18 cellular contexts compared by ENCODE assay signal in genomic region chr5:120690621-120691407, GRCh38.
A peak's percentile ranks its signal among the peaks of the same experiment; 100 is the strongest.
DNase-seq lines count a peak whose midpoint lies in the region; ATAC-seq and TF ChIP-seq lines count a peak whose summit lies in the region.
"Had no signal": no experiment of that assay in that cellular context is flagged by ENCODE, and none has a peak within 500 bp of the region (broad histone marks: within the 10 kb centered on the region; RNA-seq: fewer than 3 reads in every experiment).

No MANE protein-coding gene starts in this region.

- no peaks in the 10 kb centered on the region for H3K79me2 ChIP-seq in SK-N-SH (ENCODE audit: insufficient read depth)

- no peak for TF ChIP-seq EP300 in SK-N-SH (IDR thresholded peaks at IDR 0.05; ENCODE audit: borderline replicate concordance in 1 of 2, low read depth in 1 of 2, low read length in 1 of 2)

- H3K36me3 ChIP-seq in SK-N-SH (replicated peaks in 1 of 2; ENCODE audit: control insufficient read depth in 1 of 2, insufficient read depth in 2 of 2, low read length in 1 of 2), result peaks cover 3 to 25% of the 10 kb centered on the region in 2 experiments
- H3K36me3 ChIP-seq in vagina, result no peaks in the 10 kb centered on the region
- no peaks in the 10 kb centered on the region for H3K36me3 ChIP-seq in psoas muscle (ENCODE audit: insufficient read depth in 1 of 2, low read depth in 1 of 2)
- H3K36me3 ChIP-seq: BLaER1 treated with 17β-estradiol and CSF1 and Interleukin-3, amounts not matched to agents 10 nM and 100 nM; SJSA1 had no signal

- POLR2A ChIA-PET in SK-N-SH (lab: Yijun Ruan, JAX), result no interaction called here

- H3K9me3 ChIP-seq in SK-N-SH (no peaks in the 10 kb centered on the region), vagina (no peaks in the 10 kb centered on the region), psoas muscle (no peaks in the 10 kb centered on the region)
- H3K9me3 ChIP-seq: BLaER1 treated with 17β-estradiol and CSF1 and Interleukin-3, amounts not matched to agents 10 nM and 100 nM; SJSA1 had no signal

- intact Hi-C loops in vagina (cut with DNase I) (no loop called here), psoas muscle (cut with DNase I) (no loop called here)

- no peaks in the 10 kb centered on the region for H4K20me1 ChIP-seq in SK-N-SH (ENCODE audit: insufficient read depth)
- H4K20me1 ChIP-seq: BLaER1 treated with 17β-estradiol and CSF1 and Interleukin-3, amounts not matched to agents 10 nM and 100 nM had no signal

- CTCF ChIA-PET in SK-N-SH (lab: Yijun Ruan, JAX), result no interaction called here

- TF ChIP-seq RAD21 in SK-N-SH (IDR thresholded peaks at IDR 0.05; ENCODE audit: low read length), result no peak

- H3F3A ChIP-seq in SK-N-SH (replicated peaks; ENCODE audit: insufficient read depth), result no peaks in the 10 kb centered on the region

- H3K4me2 ChIP-seq in SK-N-SH, result no peak overlapping the region
- H3K4me2 ChIP-seq: BLaER1 treated with 17β-estradiol and CSF1 and Interleukin-3, amounts not matched to agents 10 nM and 100 nM had no signal

- H3K27ac ChIP-seq in SK-N-SH (ENCODE audit: low read depth in 2 of 2, low read length in 1 of 2) (no peak overlapping the region), vagina (no peak overlapping the region), psoas muscle (no peak overlapping the region)
- H3K27ac ChIP-seq: BLaER1 treated with 17β-estradiol and CSF1 and Interleukin-3, amounts not matched to agents 10 nM and 100 nM; SJSA1 had no signal

- WGBS in SK-N-SH (ENCODE audit: low lambda C conversion rate), result 80% methylated on average over 9 of the region's 9 CpGs
- WGBS in psoas muscle, 3 donors, result 76 to 81% (median 79%) methylated on average over 9 of the region's 9 CpGs

- no peak for ATAC-seq in SK-N-SH treated with all-trans-retinoic acid at 6 μM for 48 hours
- ATAC-seq in left lobe of liver, result no peak
- no peak for ATAC-seq in HG02610 (IDR thresholded peaks at IDR 0.05; ENCODE audit: unreplicated experiment)
- ATAC-seq in psoas muscle, result no peak

- H2AFZ ChIP-seq in SK-N-SH (ENCODE audit: low read depth), result no peak overlapping the region

- H3K27me3 ChIP-seq in SK-N-SH (ENCODE audit: insufficient read depth) (no peaks in the 10 kb centered on the region), vagina (no peaks in the 10 kb centered on the region), psoas muscle (ENCODE audit: insufficient read depth in 3 of 3, low read length in 2 of 3) (no peaks in the 10 kb centered on the region)
- H3K27me3 ChIP-seq: BLaER1 treated with 17β-estradiol and CSF1 and Interleukin-3, amounts not matched to agents 10 nM and 100 nM had no signal

- TF ChIP-seq CTCF in SK-N-SH (IDR thresholded peaks at IDR 0.05) (no peak), epithelial cell of esophagus (IDR thresholded peaks at IDR 0.05; ENCODE audit: insufficient read depth, low read depth, low read length, missing control alignments) (no peak), vagina (IDR thresholded peaks at IDR 0.05) (no peak), psoas muscle (IDR thresholded peaks at IDR 0.05) (no peak)

- no peak for TF ChIP-seq POLR2A in vagina (IDR thresholded peaks at IDR 0.05)

- H3K4me3 ChIP-seq in SK-N-SH (ENCODE audit: low read depth in 2 of 2, low read length in 1 of 2) (no peak overlapping the region), epithelial cell of esophagus (ENCODE audit: low read length) (no peak overlapping the region), vagina (no peak overlapping the region), psoas muscle (no peak overlapping the region)
- H3K4me3 ChIP-seq: BLaER1 treated with 17β-estradiol and CSF1 and Interleukin-3, amounts not matched to agents 10 nM and 100 nM; SJSA1 had no signal

- H3K9me2 ChIP-seq in SK-N-SH, result no peaks in the 10 kb centered on the region

- H3K9ac ChIP-seq in SK-N-SH, result no peak overlapping the region
- H3K9ac ChIP-seq: BLaER1 treated with 17β-estradiol and CSF1 and Interleukin-3, amounts not matched to agents 10 nM and 100 nM had no signal

- no peaks in the 10 kb centered on the region for H3K4me1 ChIP-seq in SK-N-SH (ENCODE audit: control insufficient read depth in 1 of 2, insufficient read depth in 2 of 2, low read depth in 1 of 2, low read length in 1 of 2)
- no peaks in the 10 kb centered on the region for H3K4me1 ChIP-seq in vagina
- no peaks in the 10 kb centered on the region for H3K4me1 ChIP-seq in psoas muscle
- H3K4me1 ChIP-seq: SJSA1 had no signal

- DNase-seq in SK-N-SH (no peak), RPMI7951 (ENCODE audit: low read depth) (peak; percentile 18), epithelial cell of esophagus (ENCODE audit: low read depth) (peak; percentile 9), left lobe of liver (ENCODE audit: low spot score) (no peak), vagina (ENCODE audit: extremely low spot score in 2 of 2) (no peak), psoas muscle (no peak)
- DNase-seq: CD8-positive, alpha-beta memory T cell; H7; MM.1S; NCI-H1105 treated with DMSO at 0.1 percent for 48 hours; NCI-H187; NCI-H226; NCI-H526; OCI-M1 had no signal

TF ChIP-seq in SK-N-SH, 30 proteins besides CTCF, POLR2A, EP300 and RAD21:
- TF ChIP-seq GATA2 (CRISPR knock-in tag; IDR thresholded peaks at IDR 0.05), result peak; percentile 64
- TF ChIP-seq FOXJ3 (CRISPR knock-in tag; IDR thresholded peaks at IDR 0.05), result no peak

TF ChIP-seq in SK-N-SH treated with all-trans-retinoic acid at 6 μM for 48 hours, 23 proteins besides CTCF, POLR2A, EP300 and RAD21:
- TF ChIP-seq, protein P1, sequence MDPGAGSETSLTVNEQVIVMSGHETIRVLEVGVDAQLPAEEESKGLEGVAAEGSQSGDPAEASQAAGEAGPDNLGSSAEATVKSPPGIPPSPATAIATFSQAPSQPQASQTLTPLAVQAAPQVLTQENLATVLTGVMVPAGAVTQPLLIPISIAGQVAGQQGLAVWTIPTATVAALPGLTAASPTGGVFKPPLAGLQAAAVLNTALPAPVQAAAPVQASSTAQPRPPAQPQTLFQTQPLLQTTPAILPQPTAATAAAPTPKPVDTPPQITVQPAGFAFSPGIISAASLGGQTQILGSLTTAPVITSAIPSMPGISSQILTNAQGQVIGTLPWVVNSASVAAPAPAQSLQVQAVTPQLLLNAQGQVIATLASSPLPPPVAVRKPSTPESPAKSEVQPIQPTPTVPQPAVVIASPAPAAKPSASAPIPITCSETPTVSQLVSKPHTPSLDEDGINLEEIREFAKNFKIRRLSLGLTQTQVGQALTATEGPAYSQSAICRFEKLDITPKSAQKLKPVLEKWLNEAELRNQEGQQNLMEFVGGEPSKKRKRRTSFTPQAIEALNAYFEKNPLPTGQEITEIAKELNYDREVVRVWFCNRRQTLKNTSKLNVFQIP (CRISPR knock-in tag; IDR thresholded peaks at IDR 0.05; ENCODE audit: borderline replicate concordance, low read depth), result no peak
- TF ChIP-seq ARNTL (CRISPR knock-in tag; IDR thresholded peaks at IDR 0.05; ENCODE audit: borderline replicate concordance, low read depth) (no peak), ZNF70 (CRISPR knock-in tag; IDR thresholded peaks at IDR 0.05) (no peak), CREB5 (CRISPR knock-in tag; IDR thresholded peaks at IDR 0.05; ENCODE audit: low read depth) (no peak), ZNF8 (CRISPR knock-in tag; IDR thresholded peaks at IDR 0.05) (no peak), ZC3H10 (CRISPR knock-in tag; IDR thresholded peaks at IDR 0.05) (no peak), RARB (CRISPR knock-in tag; IDR thresholded peaks at IDR 0.05) (no peak), TCF4 (CRISPR knock-in tag; IDR thresholded peaks at IDR 0.05; ENCODE audit: borderline replicate concordance) (no peak), GLIS3 (CRISPR knock-in tag; IDR thresholded peaks at IDR 0.05) (no peak), TOX (CRISPR knock-in tag; IDR thresholded peaks at IDR 0.05; ENCODE audit: borderline replicate concordance) (no peak), OSR1 (CRISPR knock-in tag; IDR thresholded peaks at IDR 0.05) (no peak), ZFP3 (CRISPR knock-in tag; IDR thresholded peaks at IDR 0.05) (no peak), CSDC2 (CRISPR knock-in tag; IDR thresholded peaks at IDR 0.05) (no peak), ZNF565 (CRISPR knock-in tag; conservative IDR thresholded peaks at IDR 0.05; ENCODE audit: low read depth) (no peak)

Comparison
In these comparisons a context has a peak if more than half of its experiments do, and no peak if none do; other contexts are left out.
1. DNase-seq: peak in RPMI7951 (single experiment) and epithelial cell of esophagus (single experiment); none in SK-N-SH (single experiment), left lobe of liver (single experiment), vagina (0 of 2) and psoas muscle (0 of 2).